ENCODE assay signal across 1 cellular context in the genomic region with DNA sequence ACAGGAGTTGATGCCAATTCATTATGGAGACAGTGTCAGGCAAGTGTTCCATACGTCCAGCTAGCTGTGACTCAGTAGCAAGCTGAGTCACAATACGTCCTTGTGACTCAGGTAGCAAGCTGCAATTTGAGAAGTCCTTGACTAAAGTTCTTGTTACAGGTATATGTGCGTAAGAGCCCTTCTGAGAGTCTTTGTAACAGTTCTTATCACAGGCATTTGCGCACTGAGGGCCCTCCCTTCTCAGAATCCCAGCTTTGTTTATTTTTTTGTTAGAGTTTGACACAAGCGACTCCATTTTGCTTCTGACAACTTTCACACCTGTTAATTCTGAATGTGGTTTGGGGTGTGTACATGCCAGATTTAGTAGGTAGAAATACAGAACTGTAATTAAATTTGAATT.
TF ChIP-seq lines count a peak whose summit lies in the region.

No MANE protein-coding gene starts in this region.

TF ChIP-seq in endothelial cell of umbilical vein, 7 proteins besides CTCF, POLR2A, EP300 and RAD21:
- TF ChIP-seq POLR2AphosphoS5 (IDR thresholded peaks at IDR 0.05; ENCODE audit: insufficient read depth, low read depth, low read length) (no peak), FOS (IDR thresholded peaks at IDR 0.05; ENCODE audit: borderline replicate concordance, insufficient read depth, low read length) (peak; percentile 31)
